Comparison of ENCODE assay signal across 8 cellular contexts in the genomic region with DNA sequence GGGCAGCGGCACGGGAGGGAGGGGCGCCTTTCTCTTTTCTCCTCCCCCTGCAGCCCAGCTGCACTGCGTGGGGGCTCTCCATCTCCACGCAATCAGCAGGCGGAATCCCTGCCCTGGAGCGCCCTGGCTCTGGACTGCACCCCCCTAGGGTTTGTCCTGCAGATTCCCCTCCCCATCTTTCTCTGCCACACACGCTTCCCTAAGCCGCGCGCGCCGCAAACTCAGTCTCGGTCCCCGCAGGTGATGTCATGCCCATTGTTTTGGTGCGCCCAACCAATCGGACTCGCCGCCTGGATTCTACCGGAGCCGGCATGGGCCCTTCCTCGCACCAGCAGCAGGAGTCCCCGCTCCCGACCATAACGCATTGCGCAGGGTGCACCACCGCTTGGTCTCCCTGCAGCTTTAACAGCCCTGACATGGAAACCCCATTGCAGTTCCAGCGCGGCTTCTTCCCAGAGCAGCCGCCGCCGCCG. TPM values are rescaled to one million over a fixed set of nuclear protein-coding genes. Genes with fewer than 3 reads are reported as not detected.
A peak's percentile ranks its signal among the peaks of the same experiment; 100 is the strongest.
DNase-seq lines count a peak whose midpoint lies in the region; ATAC-seq and TF ChIP-seq lines count a peak whose summit lies in the region.

A gene (plus strand): TSS at position 347 of the 473 bp plus-strand sequence. CDS start 70 bp downstream, at position 417.

- DNase-seq in DMS114 treated with DMSO at 0.1 percent for 48 hours (lab: John Stamatoyannopoulos, UW; ENCODE audit: unreplicated experiment) (peak; percentile 18), MM.1S (peak; percentile 94), T-helper 17 cell (no peak), fibroblast of pulmonary artery (ENCODE audit: low read depth) (peak; percentile 47), T-helper 9 cell (no peak)
- DNase-seq in CD4-positive, alpha-beta memory T cell, result no peak

- peaks cover 0 to 5% (median 2%) of the 10 kb centered on the region in 8 donors for H3K9me3 Mint-ChIP-seq in CD4-positive, alpha-beta memory T cell

- peaks cover 36% of the 10 kb centered on the region for H3K27me3 Mint-ChIP-seq in T-helper 17 cell
- H3K27me3 Mint-ChIP-seq in CD4-positive, alpha-beta memory T cell, result peaks cover 21 to 25% of the 10 kb centered on the region in 2 donors

- intact Hi-C loops in CD4-positive, alpha-beta memory T cell (cut with micrococcal nuclease), result no loop called here

- no peaks in the 10 kb centered on the region for H3K4me1 Mint-ChIP-seq in T-helper 17 cell
- H3K4me1 Mint-ChIP-seq in CD4-positive, alpha-beta memory T cell, result peaks cover 0 to 5% (median 3%) of the 10 kb centered on the region in 4 donors

- no peaks in the 10 kb centered on the region for H3K79me2 ChIP-seq in MM.1S (ENCODE audit: low read length)

- POLR2A ChIA-PET in CD4-positive, alpha-beta memory T cell (lab: Charles Lee; ENCODE audit: partially characterized antibody), result no interaction called here

- H3K4me3 Mint-ChIP-seq in T-helper 17 cell, result peak within 1 kb of the TSS; percentile 69
- no peak within 1 kb of the TSS for H3K4me3 Mint-ChIP-seq in CD4-positive, alpha-beta memory T cell

- CTCF ChIA-PET in CD4-positive, alpha-beta memory T cell (lab: Charles Lee; ENCODE audit: partially characterized antibody), result no interaction called here

- H3K9ac ChIP-seq in MM.1S (ENCODE audit: low read length) (peak within 1 kb of the TSS; percentile 62; the same call in 1 of the 2 replicates), muscle layer of colon (ENCODE audit: low read length) (no peak within 1 kb of the TSS)

- H3K4me2 ChIP-seq in MM.1S (ENCODE audit: low read depth, low read length), result peak within 1 kb of the TSS; percentile 94

- peak within 1 kb of the TSS; percentile 100 for H2AFZ ChIP-seq in MM.1S (ENCODE audit: low read length)

- H3K4me3 ChIP-seq in MM.1S (ENCODE audit: low read length) (peak within 1 kb of the TSS; percentile 96), fibroblast of pulmonary artery (replicated peaks; ENCODE audit: low read depth, low read length) (peak within 1 kb of the TSS; percentile 38), muscle layer of colon (ENCODE audit: low read depth in 1 of 2, low read length in 2 of 2) (peak within 1 kb of the TSS; percentile 55 to 77)
- no peak within 1 kb of the TSS for H3K4me3 ChIP-seq in CD4-positive, alpha-beta memory T cell (ENCODE audit: low read length in 2 of 2)

- H3K27ac ChIP-seq in MM.1S (ENCODE audit: low read length) (peak within 1 kb of the TSS; percentile 34; the same call in 1 of the 2 replicates), muscle layer of colon (ENCODE audit: low read depth, low read length) (peak within 1 kb of the TSS; percentile 78)
- no peak within 1 kb of the TSS for H3K27ac ChIP-seq in CD4-positive, alpha-beta memory T cell (ENCODE audit: low read depth, low read length)

- H3K27ac Mint-ChIP-seq in T-helper 17 cell, result no peak within 1 kb of the TSS
- no peak within 1 kb of the TSS for H3K27ac Mint-ChIP-seq in CD4-positive, alpha-beta memory T cell

- no peaks in the 10 kb centered on the region for H3K4me1 ChIP-seq in MM.1S (ENCODE audit: low read length)
- peaks cover 8% of the 10 kb centered on the region for H3K4me1 ChIP-seq in muscle layer of colon (ENCODE audit: insufficient read depth, low read length)
- no peaks in the 10 kb centered on the region for H3K4me1 ChIP-seq in CD4-positive, alpha-beta memory T cell (ENCODE audit: insufficient read depth, low read length)

- peak; percentile 62 for ATAC-seq in GM21526 (IDR thresholded peaks at IDR 0.05; ENCODE audit: low FRiP score, unreplicated experiment)
- ATAC-seq in T-helper 17 cell, result no peak

- H3F3A ChIP-seq in MM.1S (ENCODE audit: insufficient read depth, low read length), result peaks cover 9% of the 10 kb centered on the region; the same call in 1 of the 2 replicates

- peaks cover 2% of the 10 kb centered on the region for H3K36me3 Mint-ChIP-seq in T-helper 17 cell (ENCODE audit: low read depth)
- no peaks in the 10 kb centered on the region for H3K36me3 Mint-ChIP-seq in CD4-positive, alpha-beta memory T cell

- no peaks in the 10 kb centered on the region for H3K9me2 ChIP-seq in MM.1S (replicated peaks; ENCODE audit: insufficient read depth, low read length)

- TF ChIP-seq CTCF in MM.1S (IDR thresholded peaks at IDR 0.05; ENCODE audit: low read length), result no peak
- TF ChIP-seq CTCF in fibroblast of pulmonary artery (IDR thresholded peaks at IDR 0.05; ENCODE audit: low read length, missing control alignments), result no peak

- H3K27me3 ChIP-seq in MM.1S (replicated peaks; ENCODE audit: insufficient read depth, low read length) (no peaks in the 10 kb centered on the region), muscle layer of colon (ENCODE audit: control insufficient read depth in 1 of 2, insufficient read depth in 2 of 2, low read length in 2 of 2) (peaks cover 4 to 28% of the 10 kb centered on the region in 2 donors)
- H3K27me3 ChIP-seq in CD4-positive, alpha-beta memory T cell (ENCODE audit: insufficient read depth, low read length), result no peaks in the 10 kb centered on the region

- H3K9me3 ChIP-seq in MM.1S (replicated peaks; ENCODE audit: insufficient read depth, low read length) (no peaks in the 10 kb centered on the region), T-helper 17 cell (ENCODE audit: control insufficient read depth, low read length, poor library complexity, severe bottlenecking) (no peaks in the 10 kb centered on the region), muscle layer of colon (ENCODE audit: low read length) (no peaks in the 10 kb centered on the region)
- no peaks in the 10 kb centered on the region for H3K9me3 ChIP-seq in CD4-positive, alpha-beta memory T cell (ENCODE audit: control insufficient read depth in 1 of 2, low read length in 2 of 2)

- no peaks in the 10 kb centered on the region for H4K20me1 ChIP-seq in MM.1S (ENCODE audit: insufficient read depth, low read length)

- H3K36me3 ChIP-seq in MM.1S (replicated peaks; ENCODE audit: insufficient read depth, low read length), result no peaks in the 10 kb centered on the region
- H3K36me3 ChIP-seq in muscle layer of colon (ENCODE audit: insufficient read depth, low read length), result no peaks in the 10 kb centered on the region
- no peaks in the 10 kb centered on the region for H3K36me3 ChIP-seq in CD4-positive, alpha-beta memory T cell (ENCODE audit: insufficient read depth, low read length)

RNA-seq across cellular contexts. Expression of the gene that starts here (rescaled TPM):
- total RNA-seq in T-helper 17 cell, result not detected
- total RNA-seq in CD4-positive, alpha-beta memory T cell, result not detected
- polyA plus RNA-seq in CD4-positive, alpha-beta memory T cell, result not detected

Comparison
In these comparisons a context has a peak if more than half of its experiments do, and no peak if none do; other contexts are left out.
1. DNase-seq: peak in DMS114 treated with DMSO at 0.1 percent for 48 hours (single experiment), MM.1S (single experiment) and fibroblast of pulmonary artery (single experiment); none in T-helper 17 cell (0 of 3), T-helper 9 cell (single experiment) and CD4-positive, alpha-beta memory T cell (0 of 5).
2. H3K4me3 ChIP-seq: peak in MM.1S (single experiment), fibroblast of pulmonary artery (single experiment) and muscle layer of colon (2 of 2); none in CD4-positive, alpha-beta memory T cell (0 of 2).